Comparison of ENCODE assay signal across 3 cellular contexts in the genomic region with DNA sequence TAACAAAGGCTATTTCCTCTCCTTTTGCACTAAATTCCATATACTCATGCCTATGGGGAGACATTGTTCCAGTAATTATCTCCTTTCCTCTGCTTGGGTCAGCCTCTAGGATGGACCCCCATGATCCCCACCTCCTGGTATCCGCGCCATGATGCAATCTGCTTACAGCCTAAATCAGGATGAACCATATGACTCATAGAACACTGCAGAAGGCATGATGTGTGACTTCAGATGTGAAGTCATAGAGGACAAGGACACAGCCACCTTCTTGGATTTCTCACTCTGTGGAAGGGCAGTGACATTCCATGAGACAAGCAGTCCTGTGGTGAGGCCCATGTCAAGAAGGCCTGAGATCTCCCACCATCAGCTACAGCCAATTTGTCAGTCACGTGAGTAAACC.
TF ChIP-seq lines count a peak whose summit lies in the region.

No MANE protein-coding gene starts in this region.

TF ChIP-seq in HEK293, 187 proteins besides CTCF, POLR2A, EP300 and RAD21:
- TF ChIP-seq ZNF626 (tag by site-specific recombination; IDR thresholded peaks at IDR 0.05) (no peak), ZBTB21 (tag by site-specific recombination; IDR thresholded peaks at IDR 0.05) (peak; percentile 64; the same call in 1 of the 2 replicates), MEIS1 (CRISPR knock-in tag; IDR thresholded peaks at IDR 0.05; ENCODE audit: borderline replicate concordance) (no peak), GLIS2 (tag by site-specific recombination; IDR thresholded peaks at IDR 0.05) (0 out of 2 replicates have a peak, but pooled peaks have one; percentile 14), ZNF629 (tag by site-specific recombination; IDR thresholded peaks at IDR 0.05) (peak; percentile 24; the same call in 1 of the 2 replicates), ZNF23 (tag by site-specific recombination; IDR thresholded peaks at IDR 0.05; ENCODE audit: borderline replicate concordance) (no peak), ZNF621 (tag by site-specific recombination; IDR thresholded peaks at IDR 0.05) (no peak)
- TF ChIP-seq, protein P1, sequence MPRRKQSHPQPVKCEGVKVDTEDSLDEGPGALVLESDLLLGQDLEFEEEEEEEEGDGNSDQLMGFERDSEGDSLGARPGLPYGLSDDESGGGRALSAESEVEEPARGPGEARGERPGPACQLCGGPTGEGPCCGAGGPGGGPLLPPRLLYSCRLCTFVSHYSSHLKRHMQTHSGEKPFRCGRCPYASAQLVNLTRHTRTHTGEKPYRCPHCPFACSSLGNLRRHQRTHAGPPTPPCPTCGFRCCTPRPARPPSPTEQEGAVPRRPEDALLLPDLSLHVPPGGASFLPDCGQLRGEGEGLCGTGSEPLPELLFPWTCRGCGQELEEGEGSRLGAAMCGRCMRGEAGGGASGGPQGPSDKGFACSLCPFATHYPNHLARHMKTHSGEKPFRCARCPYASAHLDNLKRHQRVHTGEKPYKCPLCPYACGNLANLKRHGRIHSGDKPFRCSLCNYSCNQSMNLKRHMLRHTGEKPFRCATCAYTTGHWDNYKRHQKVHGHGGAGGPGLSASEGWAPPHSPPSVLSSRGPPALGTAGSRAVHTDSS (tag by site-specific recombination; IDR thresholded peaks at IDR 0.05): no peak

TF ChIP-seq in K562, 482 proteins besides CTCF, POLR2A, EP300 and RAD21 (continues in another document):
- TF ChIP-seq JUND (IDR thresholded peaks at IDR 0.05; ENCODE audit: borderline replicate concordance, low read depth, low read length): peak; percentile 61; the same call in 1 of the 2 replicates
- peak; percentile 60; the same call in 2 of the 3 replicates for TF ChIP-seq JUND (tag; IDR thresholded peaks at IDR 0.05; ENCODE audit: borderline replicate concordance, low read depth, low read length)
- TF ChIP-seq NONO (IDR thresholded peaks at IDR 0.05; ENCODE audit: low read depth in 2 of 2, low read length in 1 of 2): no peak
- no peak for TF ChIP-seq ZNF146 (CRISPR knock-in tag; IDR thresholded peaks at IDR 0.05; ENCODE audit: unreplicated experiment)
- no peak for TF ChIP-seq SREBF2 (CRISPR knock-in tag; IDR thresholded peaks at IDR 0.05)
- TF ChIP-seq TBL1XR1 (IDR thresholded peaks at IDR 0.05; ENCODE audit: low read length in 2 of 2): no peak
- no peak for TF ChIP-seq ZNF830 (CRISPR knock-in tag; IDR thresholded peaks at IDR 0.05)
- TF ChIP-seq TEAD4 (IDR thresholded peaks at IDR 0.05; ENCODE audit: low read length): no peak
- TF ChIP-seq TEAD4 (CRISPR knock-in tag; IDR thresholded peaks at IDR 0.05; ENCODE audit: borderline replicate concordance): no peak
- no peak for TF ChIP-seq BMI1 (IDR thresholded peaks at IDR 0.05; ENCODE audit: low read length)
- TF ChIP-seq RBM15 (IDR thresholded peaks at IDR 0.05; ENCODE audit: insufficient read depth, low read length): no peak
- no peak for TF ChIP-seq NR2C1 (IDR thresholded peaks at IDR 0.05)
- TF ChIP-seq NR2C1 (tag; IDR thresholded peaks at IDR 0.05): no peak
- no peak for TF ChIP-seq NFE2L1 (tag; IDR thresholded peaks at IDR 0.05; ENCODE audit: borderline replicate concordance, low read depth)
- TF ChIP-seq SMARCE1 (IDR thresholded peaks at IDR 0.05): no peak
- no peak for TF ChIP-seq ZNF644 (tag; IDR thresholded peaks at IDR 0.05; ENCODE audit: low read depth)
- TF ChIP-seq CREM (IDR thresholded peaks at IDR 0.05; ENCODE audit: low read depth): peak; percentile 56; the same call in 1 of the 2 replicates
- TF ChIP-seq, protein P2, sequence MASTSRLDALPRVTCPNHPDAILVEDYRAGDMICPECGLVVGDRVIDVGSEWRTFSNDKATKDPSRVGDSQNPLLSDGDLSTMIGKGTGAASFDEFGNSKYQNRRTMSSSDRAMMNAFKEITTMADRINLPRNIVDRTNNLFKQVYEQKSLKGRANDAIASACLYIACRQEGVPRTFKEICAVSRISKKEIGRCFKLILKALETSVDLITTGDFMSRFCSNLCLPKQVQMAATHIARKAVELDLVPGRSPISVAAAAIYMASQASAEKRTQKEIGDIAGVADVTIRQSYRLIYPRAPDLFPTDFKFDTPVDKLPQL (IDR thresholded peaks at IDR 0.05; ENCODE audit: extremely low read depth, insufficient read length): no peak
- no peak for TF ChIP-seq KLF10 (CRISPR knock-in tag; IDR thresholded peaks at IDR 0.05)
- TF ChIP-seq ZNF76 (CRISPR knock-in tag; IDR thresholded peaks at IDR 0.05; ENCODE audit: borderline replicate concordance): no peak
- TF ChIP-seq, protein P3, sequence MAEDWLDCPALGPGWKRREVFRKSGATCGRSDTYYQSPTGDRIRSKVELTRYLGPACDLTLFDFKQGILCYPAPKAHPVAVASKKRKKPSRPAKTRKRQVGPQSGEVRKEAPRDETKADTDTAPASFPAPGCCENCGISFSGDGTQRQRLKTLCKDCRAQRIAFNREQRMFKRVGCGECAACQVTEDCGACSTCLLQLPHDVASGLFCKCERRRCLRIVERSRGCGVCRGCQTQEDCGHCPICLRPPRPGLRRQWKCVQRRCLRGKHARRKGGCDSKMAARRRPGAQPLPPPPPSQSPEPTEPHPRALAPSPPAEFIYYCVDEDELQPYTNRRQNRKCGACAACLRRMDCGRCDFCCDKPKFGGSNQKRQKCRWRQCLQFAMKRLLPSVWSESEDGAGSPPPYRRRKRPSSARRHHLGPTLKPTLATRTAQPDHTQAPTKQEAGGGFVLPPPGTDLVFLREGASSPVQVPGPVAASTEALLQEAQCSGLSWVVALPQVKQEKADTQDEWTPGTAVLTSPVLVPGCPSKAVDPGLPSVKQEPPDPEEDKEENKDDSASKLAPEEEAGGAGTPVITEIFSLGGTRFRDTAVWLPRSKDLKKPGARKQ (CRISPR knock-in tag; IDR thresholded peaks at IDR 0.05): no peak
- TF ChIP-seq ATF1 (CRISPR knock-in tag; IDR thresholded peaks at IDR 0.05): no peak
- 0 out of 2 replicates have a peak, but pooled peaks have one; percentile 9 for TF ChIP-seq ATF1 (tag; IDR thresholded peaks at IDR 0.05)
- peak; percentile 60 for TF ChIP-seq JUN (IDR thresholded peaks at IDR 0.05; ENCODE audit: borderline replicate concordance, low read depth, low read length)
- TF ChIP-seq JUN (CRISPR knock-in tag; IDR thresholded peaks at IDR 0.05; ENCODE audit: borderline replicate concordance): no peak
- no peak for TF ChIP-seq RCOR1 (IDR thresholded peaks at IDR 0.05; ENCODE audit: borderline replicate concordance in 1 of 2, low read depth in 2 of 2, low read length in 2 of 2)
- TF ChIP-seq NEUROD1 (IDR thresholded peaks at IDR 0.05; ENCODE audit: borderline replicate concordance, low read depth, low read length, partially characterized antibody): no peak
- TF ChIP-seq ZNF79 (CRISPR knock-in tag; IDR thresholded peaks at IDR 0.05; ENCODE audit: low read depth): no peak
- TF ChIP-seq, protein P4, sequence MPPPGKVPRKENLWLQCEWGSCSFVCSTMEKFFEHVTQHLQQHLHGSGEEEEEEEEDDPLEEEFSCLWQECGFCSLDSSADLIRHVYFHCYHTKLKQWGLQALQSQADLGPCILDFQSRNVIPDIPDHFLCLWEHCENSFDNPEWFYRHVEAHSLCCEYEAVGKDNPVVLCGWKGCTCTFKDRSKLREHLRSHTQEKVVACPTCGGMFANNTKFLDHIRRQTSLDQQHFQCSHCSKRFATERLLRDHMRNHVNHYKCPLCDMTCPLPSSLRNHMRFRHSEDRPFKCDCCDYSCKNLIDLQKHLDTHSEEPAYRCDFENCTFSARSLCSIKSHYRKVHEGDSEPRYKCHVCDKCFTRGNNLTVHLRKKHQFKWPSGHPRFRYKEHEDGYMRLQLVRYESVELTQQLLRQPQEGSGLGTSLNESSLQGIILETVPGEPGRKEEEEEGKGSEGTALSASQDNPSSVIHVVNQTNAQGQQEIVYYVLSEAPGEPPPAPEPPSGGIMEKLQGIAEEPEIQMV (tag; conservative IDR thresholded peaks at IDR 0.05; ENCODE audit: low read depth): no peak
- TF ChIP-seq, protein P5, sequence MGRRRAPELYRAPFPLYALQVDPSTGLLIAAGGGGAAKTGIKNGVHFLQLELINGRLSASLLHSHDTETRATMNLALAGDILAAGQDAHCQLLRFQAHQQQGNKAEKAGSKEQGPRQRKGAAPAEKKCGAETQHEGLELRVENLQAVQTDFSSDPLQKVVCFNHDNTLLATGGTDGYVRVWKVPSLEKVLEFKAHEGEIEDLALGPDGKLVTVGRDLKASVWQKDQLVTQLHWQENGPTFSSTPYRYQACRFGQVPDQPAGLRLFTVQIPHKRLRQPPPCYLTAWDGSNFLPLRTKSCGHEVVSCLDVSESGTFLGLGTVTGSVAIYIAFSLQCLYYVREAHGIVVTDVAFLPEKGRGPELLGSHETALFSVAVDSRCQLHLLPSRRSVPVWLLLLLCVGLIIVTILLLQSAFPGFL (CRISPR knock-in tag; IDR thresholded peaks at IDR 0.05): no peak
- peak; percentile 31; the same call in 1 of the 2 replicates for TF ChIP-seq ARID1B (IDR thresholded peaks at IDR 0.05)

TF ChIP-seq in endothelial cell of umbilical vein, 7 proteins besides CTCF, POLR2A, EP300 and RAD21:
- no peak for TF ChIP-seq FOS (IDR thresholded peaks at IDR 0.05; ENCODE audit: borderline replicate concordance, insufficient read depth, low read length)
- TF ChIP-seq GATA2 (IDR thresholded peaks at IDR 0.05; ENCODE audit: insufficient read depth, insufficient read length, low read depth, low read length): no peak
- TF ChIP-seq JUN (IDR thresholded peaks at IDR 0.05; ENCODE audit: borderline replicate concordance, insufficient read depth, insufficient read length, low read depth): peak; percentile 7
TF ChIP-seq in endothelial cell of umbilical vein: peak in this region for 1.
